8 cellular contexts compared by ENCODE assay signal in genomic region chr1:75203415-75204277, GRCh38.
DNase-seq lines count a peak whose midpoint lies in the region; ATAC-seq and TF ChIP-seq lines count a peak whose summit lies in the region.

No MANE protein-coding gene starts in this region.

- peak; percentile 96 for ATAC-seq in GM18517 (IDR thresholded peaks at IDR 0.05; ENCODE audit: unreplicated experiment)
- ATAC-seq in HG02885 (IDR thresholded peaks at IDR 0.05; ENCODE audit: poor library complexity, unreplicated experiment) = peak; percentile 94
- no peak for ATAC-seq in HG03457 (IDR thresholded peaks at IDR 0.05; ENCODE audit: unreplicated experiment)

- H3K36me3 ChIP-seq in BE2C (no peaks in the 10 kb centered on the region), transverse colon (no peaks in the 10 kb centered on the region)

- TF ChIP-seq EP300 in transverse colon (IDR thresholded peaks at IDR 0.05; ENCODE audit: low read depth) = no peak

- H3K9me3 ChIP-seq in BE2C (no peaks in the 10 kb centered on the region), transverse colon (no peaks in the 10 kb centered on the region)

- no peaks in the 10 kb centered on the region for H3K4me1 ChIP-seq in BE2C
- H3K4me1 ChIP-seq in transverse colon = no peaks in the 10 kb centered on the region

- in situ Hi-C loops in transverse colon (cut with MboI; ENCODE audit: low pct_ligation_motif_present in 1 of 4, low pct_unique_long_range_greater_than_20kb in 1 of 4, low sequenced_read_pairs in 3 of 4) = loop anchor here in 3 of 4 donors (10.0 kb wide), 2 partner anchors 429 to 439 kb away; no protein-coding TSS in a partner anchor

- DNase-seq in BE2C (peak; percentile 6), NCI-H2081 treated with DMSO at 0.1 percent for 48 hours (lab: John Stamatoyannopoulos, UW) (peak; percentile 40), amniotic epithelial cell (ENCODE audit: low read depth) (peak; percentile 54), inferior parietal cortex (ENCODE audit: extremely low spot score) (peak; percentile 72), transverse colon (no peak)

- H3K27me3 ChIP-seq in BE2C (no peaks in the 10 kb centered on the region), transverse colon (no peaks in the 10 kb centered on the region)

- H3K27ac ChIP-seq in transverse colon = no peak overlapping the region

- TF ChIP-seq POLR2A in transverse colon (IDR thresholded peaks at IDR 0.05) = no peak

- peak; percentile 64 for TF ChIP-seq CTCF in BE2C (IDR thresholded peaks at IDR 0.05; ENCODE audit: low read depth, low read length)
- TF ChIP-seq CTCF in transverse colon (IDR thresholded peaks at IDR 0.05) = peak; percentile 32 to 49 (median 44)

- intact Hi-C loops in transverse colon (cut with DNase I; ENCODE audit: low total_unique reads) = no loop called here

- no peak overlapping the region for H3K4me3 ChIP-seq in BE2C (ENCODE audit: low read depth, low read length)
- H3K4me3 ChIP-seq in transverse colon = no peak overlapping the region

- 23 to 26% methylated on average over 8 of the region's 8 CpGs for WGBS in transverse colon (ENCODE audit: low coverage in 1 of 2), 2 donors
